20 cellular contexts compared by ENCODE assay signal in genomic region chr3:117548600-117548999, GRCh38.
DNase-seq lines count a peak whose midpoint lies in the region; ATAC-seq and TF ChIP-seq lines count a peak whose summit lies in the region.
"Had no signal": no experiment of that assay in that cellular context is flagged by ENCODE, and none has a peak within 500 bp of the region (broad histone marks: within the 10 kb centered on the region; RNA-seq: fewer than 3 reads in every experiment).

No MANE protein-coding gene starts in this region.

- peak; percentile 18; the same call in 2 of the 3 replicates for ATAC-seq in RWPE2 (ENCODE audit: low read depth)
- ATAC-seq: GM23338, K562 had no signal

- no peak overlapping the region for H3K4me3 ChIP-seq in AG04450 (ENCODE audit: low read depth, low read length)
- H3K4me3 ChIP-seq in RWPE2 (ENCODE audit: severe bottlenecking) = no peak overlapping the region
- no peak overlapping the region for H3K4me3 ChIP-seq in fibroblast of lung (replicated peaks in 1 of 4; ENCODE audit: control extremely low read depth in 1 of 4, insufficient read depth in 1 of 4, low read depth in 3 of 4, low read length in 4 of 4)
- H3K4me3 ChIP-seq: GM23338, K562, Peyer's patch had no signal

- H4K20me1 ChIP-seq in fibroblast of lung (ENCODE audit: control insufficient read depth, extremely low read depth, insufficient read depth, low read length) = no peaks in the 10 kb centered on the region

- no peak overlapping the region for H2AFZ ChIP-seq in fibroblast of lung (ENCODE audit: low read length)
- H2AFZ ChIP-seq: GM23338 had no signal

- H3K36me3 ChIP-seq in RWPE2 (ENCODE audit: low read depth) (no peaks in the 10 kb centered on the region), fibroblast of lung (ENCODE audit: control insufficient read depth, insufficient read depth, low read length) (no peaks in the 10 kb centered on the region)
- H3K36me3 ChIP-seq: Peyer's patch had no signal

- no peak for DNase-seq in AG04450 (ENCODE audit: low read depth, low spot score)
- DNase-seq in RWPE2 (ENCODE audit: low spot score) = no peak
- peak in 1 of 2 donors; percentile 27 for DNase-seq in fibroblast of lung (ENCODE audit: low read depth in 2 of 2)
- DNase-seq in renal cortical epithelial cell (ENCODE audit: low read depth) = peak; percentile 75
- DNase-seq in OCI-M2 (lab: John Stamatoyannopoulos, UW; ENCODE audit: unreplicated experiment) = no peak
- DNase-seq in NCI-H2196 treated with DMSO at 0.1 percent for 48 hours (lab: John Stamatoyannopoulos, UW; ENCODE audit: unreplicated experiment) = no peak
- no peak for DNase-seq in COLO668 (lab: John Stamatoyannopoulos, UW; ENCODE audit: unreplicated experiment)
- DNase-seq in stimulated activated CD4-positive, alpha-beta T cell treated with anti-CD3 and anti-CD28 coated beads, Interleukin-15, amount 100 ng/mL, for 24 hours = no peak
- DNase-seq: CD4-positive, CD25-positive, alpha-beta regulatory T cell; DMS79 treated with DMSO at 0.1 percent for 48 hours; GF-D8; NCI-H1092; NCI-H1694; NCI-H2107; NCI-H748 treated with DMSO at 0.1 percent for 48 hours; Peyer's patch; SHP77 treated with DMSO at 0.1 percent for 48 hours had no signal

- CTCF ChIA-PET in AG04450 (lab: Charles Lee) = interaction anchor here (0.9 to 2.2 kb wide), 3 partner anchors 156 to 525 kb away, joined by 3 to 5 read pairs (median 3); no protein-coding TSS in a partner anchor

- H3K9me3 ChIP-seq in AG04450 (ENCODE audit: control insufficient read depth, insufficient read depth, low read length) = no peaks in the 10 kb centered on the region
- no peaks in the 10 kb centered on the region for H3K9me3 ChIP-seq in RWPE2 (ENCODE audit: severe bottlenecking)
- H3K9me3 ChIP-seq in fibroblast of lung (ENCODE audit: control insufficient read depth, insufficient read depth, low read depth, low read length) = no peaks in the 10 kb centered on the region
- H3K9me3 ChIP-seq: Peyer's patch had no signal

- H3K4me2 ChIP-seq in fibroblast of lung (ENCODE audit: extremely low read depth, insufficient read depth, low read length) = peak overlapping the region; percentile 65
- H3K4me2 ChIP-seq: GM23338 had no signal

- no peak overlapping the region for H3K9ac ChIP-seq in fibroblast of lung (ENCODE audit: insufficient read depth, low read length)

- H3K4me1 ChIP-seq in RWPE2 (ENCODE audit: insufficient read depth, poor library complexity, severe bottlenecking) (peaks cover 18% of the 10 kb centered on the region), fibroblast of lung (ENCODE audit: control insufficient read depth, extremely low read depth, insufficient read depth, low read length) (peaks cover 10% of the 10 kb centered on the region)
- H3K4me1 ChIP-seq: Peyer's patch had no signal

- POLR2A ChIA-PET in AG04450 (lab: Yijun Ruan, JAX) = interaction anchor here (0.6 kb wide), 1 partner anchor 160 kb away, joined by 3 read pairs; no protein-coding TSS in a partner anchor

- H3K27ac ChIP-seq in AG04450 (ENCODE audit: low read depth, low read length) (peak overlapping the region; percentile 74), RWPE2 (ENCODE audit: poor library complexity, severe bottlenecking) (peak overlapping the region; percentile 74), fibroblast of lung (ENCODE audit: insufficient read depth, low read length) (peak overlapping the region; percentile 49)
- H3K27ac ChIP-seq: HL-60, Peyer's patch had no signal

- H3K27me3 ChIP-seq in AG04450 (ENCODE audit: control insufficient read depth, insufficient read depth, low read length) (no peaks in the 10 kb centered on the region), RWPE2 (ENCODE audit: insufficient read depth, poor library complexity, severe bottlenecking) (no peaks in the 10 kb centered on the region), fibroblast of lung (ENCODE audit: control insufficient read depth, insufficient read depth, low read length) (no peaks in the 10 kb centered on the region)
- H3K27me3 ChIP-seq: Peyer's patch had no signal

- no peaks in the 10 kb centered on the region for H3K79me2 ChIP-seq in fibroblast of lung (ENCODE audit: control insufficient read depth, insufficient read depth, low read length)

- TF ChIP-seq CTCF in AG04450 (IDR thresholded peaks at IDR 0.05; ENCODE audit: low read depth, low read length) = no peak
- no peak for TF ChIP-seq CTCF in RWPE2 (IDR thresholded peaks at IDR 0.05; ENCODE audit: poor library complexity, severe bottlenecking)
- no peak for TF ChIP-seq CTCF in fibroblast of lung (conservative IDR thresholded peaks at IDR 0.05 in 1 of 2, IDR thresholded peaks at IDR 0.05 in 1 of 2; ENCODE audit: low read depth in 1 of 2, low read length in 2 of 2)
